18 cellular contexts compared by ENCODE assay signal in the genomic region with DNA sequence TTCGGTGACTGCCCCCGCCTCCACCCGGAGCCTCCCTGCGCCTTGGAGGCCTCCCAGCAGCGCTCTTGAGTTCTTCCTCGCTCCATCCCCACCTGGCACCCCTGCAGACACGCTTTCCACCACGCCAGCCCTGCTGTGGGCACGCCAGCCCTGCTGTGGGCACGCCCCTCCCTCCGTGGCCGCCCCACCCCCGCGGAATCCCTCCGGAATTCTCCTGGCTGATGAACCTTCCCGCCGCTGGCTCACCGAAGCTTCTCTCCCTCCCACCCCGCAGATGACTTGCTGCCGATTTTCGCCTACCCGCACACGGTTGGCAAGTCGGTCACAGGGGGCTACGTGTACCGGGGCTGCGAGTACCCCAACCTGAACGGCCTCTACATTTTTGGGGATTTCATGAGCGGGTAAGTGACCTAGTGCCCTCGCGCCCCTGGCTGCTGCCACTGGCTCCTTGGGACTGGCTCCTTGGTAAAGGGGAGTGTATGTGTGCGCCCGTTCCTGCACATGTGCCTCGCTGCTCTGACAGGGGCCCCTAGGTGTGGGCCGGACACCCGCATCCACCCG. TPM values are rescaled to one million over a fixed set of nuclear protein-coding genes. Genes with fewer than 3 reads are reported as not detected.
A peak's percentile ranks its signal among the peaks of the same experiment; 100 is the strongest.
DNase-seq lines count a peak whose midpoint lies in the region; TF ChIP-seq lines count a peak whose summit lies in the region.
"Had no signal": no experiment of that assay in that cellular context is flagged by ENCODE, and none has a peak within 500 bp of the region (broad histone marks: within the 10 kb centered on the region; RNA-seq: fewer than 3 reads in every experiment).

No MANE protein-coding gene starts in this region.

- H4K8ac ChIP-seq in neuronal stem cell (ENCODE audit: low read depth, low read length), result no peak overlapping the region

- no peaks in the 10 kb centered on the region for H3K9me2 ChIP-seq in PC-9 (ENCODE audit: insufficient read depth)

- H3K27me3 ChIP-seq in esophagus muscularis mucosa (peaks cover 0 to 30% (median 5%) of the 10 kb centered on the region in 4 donors), neuronal stem cell (ENCODE audit: control insufficient read depth in 3 of 3, insufficient read depth in 3 of 3, low read depth in 1 of 3, low read length in 3 of 3) (peaks cover 0 to 8% (median 0%) of the 10 kb centered on the region in 3 experiments), PC-9 (ENCODE audit: insufficient read depth, low read depth) (0 out of 2 replicates have a peak, but pooled peaks cover 3% of the 10 kb centered on the region)

- no peaks in the 10 kb centered on the region for H3K9me3 ChIP-seq in ES-I3 (ENCODE audit: control insufficient read depth, insufficient read depth, low read length)
- no peaks in the 10 kb centered on the region for H3K9me3 ChIP-seq in HEK293 (ENCODE audit: control insufficient read depth, insufficient read depth, low read depth, low read length)
- H3K9me3 ChIP-seq in esophagus muscularis mucosa, result no peaks in the 10 kb centered on the region
- H3K9me3 ChIP-seq in neuronal stem cell (replicated peaks in 1 of 2; ENCODE audit: control insufficient read depth in 2 of 2, insufficient read depth in 1 of 2, low read depth in 1 of 2, low read length in 2 of 2), result peaks cover 0 to 3% of the 10 kb centered on the region in 2 donors
- H3K9me3 ChIP-seq in PC-9 (ENCODE audit: insufficient read depth, low read depth), result no peaks in the 10 kb centered on the region

- H2BK5ac ChIP-seq in neuronal stem cell (ENCODE audit: low read length), result no peak overlapping the region

- peaks cover 25% of the 10 kb centered on the region for H3K4me1 ChIP-seq in ES-I3 (ENCODE audit: insufficient read depth, low read length)
- H3K4me1 ChIP-seq in HEK293 (ENCODE audit: control insufficient read depth, insufficient read depth, low read length), result peaks cover 2% of the 10 kb centered on the region
- H3K4me1 ChIP-seq in esophagus muscularis mucosa, result peaks cover 8 to 16% (median 14%) of the 10 kb centered on the region in 4 donors
- peaks cover 33 to 39% of the 10 kb centered on the region in 2 donors for H3K4me1 ChIP-seq in neuronal stem cell (ENCODE audit: control insufficient read depth in 2 of 2, insufficient read depth in 1 of 2, low read depth in 1 of 2, low read length in 2 of 2)
- no peaks in the 10 kb centered on the region for H3K4me1 ChIP-seq in PC-9 (replicated peaks; ENCODE audit: insufficient read depth)

- no peak overlapping the region for H3K14ac ChIP-seq in neuronal stem cell (ENCODE audit: low read length)

- 89% methylated on average over 5 of the region's 37 CpGs for WGBS in esophagus muscularis mucosa
- WGBS in neuronal stem cell (ENCODE audit: extremely low coverage in 2 of 2, insufficient read length in 2 of 2, insufficient replicate concordance in 1 of 2), 2 donors, result no CpG with 5 or more reads among the region's 37 CpGs

- H3K9ac ChIP-seq in ES-I3 (ENCODE audit: low read depth, low read length), result peak overlapping the region; percentile 56; the same call in 1 of the 2 replicates
- H3K9ac ChIP-seq in neuronal stem cell (ENCODE audit: low read depth, low read length, poor library complexity), result no peak overlapping the region

- no peak overlapping the region for H3K23ac ChIP-seq in neuronal stem cell (ENCODE audit: low read depth, low read length, poor library complexity)

- peak overlapping the region; percentile 10 for H2BK120ac ChIP-seq in neuronal stem cell (ENCODE audit: low read depth, low read length)

- no peaks in the 10 kb centered on the region for H3K79me2 ChIP-seq in PC-9 (ENCODE audit: low read depth)

- no peak overlapping the region for H3K4ac ChIP-seq in neuronal stem cell (ENCODE audit: low read length)

- H3K18ac ChIP-seq in neuronal stem cell (ENCODE audit: low read length), result peak overlapping the region; percentile 69

- DNase-seq in esophagus muscularis mucosa (ENCODE audit: extremely low spot score) (no peak), neuronal stem cell (ENCODE audit: low spot score) (no peak), COLO829 (ENCODE audit: low spot score) (no peak), PC-9 (no peak), pons (ENCODE audit: low spot score) (no peak), NCI-H1417 (lab: John Stamatoyannopoulos, UW) (no peak)
- DNase-seq: activated CD8-positive, alpha-beta memory T cell treated with anti-CD3 and anti-CD28 coated beads, Interleukin-2, amount 50 U/mL, for 48 hours; activated effector memory CD4-positive, alpha-beta T cell treated with Interleukin-2 at 50 U/mL for 16 hours; activated naive CD8-positive, alpha-beta T cell treated with anti-CD3 and anti-CD28 coated beads, Interleukin-2, amount 50 U/mL, for 24 hours; left colon; NCI-H1417 treated with DMSO at 0.1 percent for 48 hours; stimulated activated CD8-positive, alpha-beta memory T cell treated with anti-CD3 and anti-CD28 coated beads, Interleukin-4, amount 100 ng/mL, for 48 hours had no signal

- H2BK12ac ChIP-seq in neuronal stem cell (ENCODE audit: low read length), result no peak overlapping the region

- H4K20me1 ChIP-seq in PC-9 (ENCODE audit: insufficient read depth), result no peaks in the 10 kb centered on the region

- H3K4me3 ChIP-seq in HEK293 (ENCODE audit: low read depth, low read length), result no peak overlapping the region
- peak overlapping the region; percentile 16 to 45 (median 26) for H3K4me3 ChIP-seq in esophagus muscularis mucosa
- H3K4me3 ChIP-seq in neuronal stem cell (ENCODE audit: low read length in 2 of 2), result no peak overlapping the region
- no peak overlapping the region for H3K4me3 ChIP-seq in PC-9

- H4K91ac ChIP-seq in neuronal stem cell (ENCODE audit: low read depth, low read length, poor library complexity), result no peak overlapping the region

- H2AK5ac ChIP-seq in neuronal stem cell (ENCODE audit: low read depth, low read length), result peak overlapping the region; percentile 77

- TF ChIP-seq EP300 in esophagus muscularis mucosa (IDR thresholded peaks at IDR 0.05), result no peak

- H3K4me2 ChIP-seq in neuronal stem cell (ENCODE audit: insufficient read depth, low read length, poor library complexity, severe bottlenecking), result no peak overlapping the region
- no peak overlapping the region for H3K4me2 ChIP-seq in PC-9

- no peaks in the 10 kb centered on the region for H3K79me1 ChIP-seq in neuronal stem cell (ENCODE audit: low read depth, low read length)

- POLR2A ChIA-PET in HEK293 (lab: Yijun Ruan, JAX) (no interaction called here), PC-9 (lab: Charles Lee; ENCODE audit: unreplicated experiment) (no interaction called here)

- no TSS peak for BruUV-seq in PC-9 (replicated peaks; lab: Mats Ljungman, UMichigan)

- H3K27ac ChIP-seq in HEK293 (ENCODE audit: extremely low read depth, low read depth, low read length) (no peak overlapping the region), esophagus muscularis mucosa (replicated peaks in 1 of 4) (no peak overlapping the region), neuronal stem cell (replicated peaks; ENCODE audit: low read length) (no peak overlapping the region), PC-9 (no peak overlapping the region)
- H3K27ac ChIP-seq: VCaP had no signal

- TF ChIP-seq POLR2A in esophagus muscularis mucosa (IDR thresholded peaks at IDR 0.05; ENCODE audit: low read depth), result no peak

- CTCF ChIA-PET in HEK293 (lab: Yijun Ruan, JAX) (no interaction called here), PC-9 (lab: Charles Lee) (no interaction called here)

- peak overlapping the region; percentile 46 for H2BK15ac ChIP-seq in neuronal stem cell (ENCODE audit: low read length)

- intact Hi-C loops in esophagus muscularis mucosa (cut with DNase I), result no loop called here
- intact Hi-C loops in PC-9 (cut with micrococcal nuclease; ENCODE audit: unreplicated experiment), result no loop called here

- H2AFZ ChIP-seq in neuronal stem cell (ENCODE audit: low read length) (peak overlapping the region; percentile 24), PC-9 (no peak overlapping the region)

- H3F3A ChIP-seq in PC-9 (ENCODE audit: insufficient read depth, low read depth), result no peaks in the 10 kb centered on the region

- H3K36me3 ChIP-seq in ES-I3 (ENCODE audit: insufficient read depth, low read length) (no peaks in the 10 kb centered on the region; the same call in 1 of the 2 replicates), HEK293 (ENCODE audit: control insufficient read depth in 2 of 2, insufficient read depth in 1 of 2, low read length in 2 of 2) (no peaks in the 10 kb centered on the region), esophagus muscularis mucosa (peaks cover 0 to 34% (median 5%) of the 10 kb centered on the region in 4 donors), neuronal stem cell (replicated peaks in 1 of 2; ENCODE audit: control insufficient read depth in 2 of 2, insufficient read depth in 2 of 2, low read length in 2 of 2) (no peaks in the 10 kb centered on the region), PC-9 (ENCODE audit: low read depth) (no peaks in the 10 kb centered on the region)

- TF ChIP-seq CTCF in HEK293 (tag by site-specific recombination; IDR thresholded peaks at IDR 0.05) (no peak), esophagus muscularis mucosa (IDR thresholded peaks at IDR 0.05) (no peak), PC-9 (conservative IDR thresholded peaks at IDR 0.05) (no peak)

TF ChIP-seq in HEK293, 187 proteins besides CTCF, POLR2A, EP300 and RAD21:
- TF ChIP-seq ZNF48 (tag by site-specific recombination; IDR thresholded peaks at IDR 0.05) (no peak), EGR2 (tag by site-specific recombination; IDR thresholded peaks at IDR 0.05; ENCODE audit: low read depth) (peak; percentile 9; the same call in 1 of the 2 replicates), ZFHX2 (tag by site-specific recombination; conservative IDR thresholded peaks at IDR 0.05) (0 out of 2 replicates have a peak, but pooled peaks have one; percentile 21)

RNA-seq across cellular contexts. Expression of a gene that starts 15.2 kb away (rescaled TPM):
- total RNA-seq in esophagus muscularis mucosa (1 to 10 TPM; 4.2 to 9.1 (median 5.9) TPM), PC-9 (2021) (0.28 and 0.48 TPM in 2 replicates)
- polyA plus RNA-seq in neuronal stem cell (2013, experiment 1 of 2), result 0.67 TPM
- 0.71 TPM for polyA plus RNA-seq in neuronal stem cell (2013, experiment 2 of 2)
- total RNA-seq: mononuclear cell had no signal

RNA-seq across cellular contexts. Expression of a gene that starts 24.0 kb away (rescaled TPM):
- total RNA-seq in esophagus muscularis mucosa (1 to 10 TPM; 1.2 to 2.5 (median 1.9) TPM), PC-9 (2021) (not detected in 2 replicates)
- 1.5 TPM for polyA plus RNA-seq in neuronal stem cell (2013, experiment 1 of 2)
- 1.6 TPM for polyA plus RNA-seq in neuronal stem cell (2013, experiment 2 of 2)
- total RNA-seq: bronchial epithelial cell; T-helper 1 cell treated with Interleukin-12 subunit alpha and Interleukin-12 subunit beta and Interleukin-4 antibody, amounts not matched to agents 30 ng/mL and 1 ng/mL, for 36 hours had no signal

RNA-seq across cellular contexts. Expression of a gene that starts 56.1 kb away (rescaled TPM):
- total RNA-seq in esophagus muscularis mucosa (10 to 100 TPM; 17.9 to 48.7 (median 30.8) TPM), PC-9 (2021) (21.2 and 24.8 TPM in 2 replicates)
- polyA plus RNA-seq in neuronal stem cell (2013, experiment 1 of 2), result 22.3 TPM
- 22.5 TPM for polyA plus RNA-seq in neuronal stem cell (2013, experiment 2 of 2)

Comparison
In these comparisons a context has a peak if more than half of its experiments do, and no peak if none do; other contexts are left out.
1. H3K4me3 ChIP-seq: peak in esophagus muscularis mucosa (4 of 4); none in HEK293 (single experiment), neuronal stem cell (0 of 2) and PC-9 (single experiment).